In genomic region chr5:143263272-143263810, GRCh38 we compare ENCODE assay signal across 1 cellular context.
TF ChIP-seq lines count a peak whose summit lies in the region.

No MANE protein-coding gene starts in this region.

TF ChIP-seq in HepG2, 621 proteins besides CTCF, POLR2A, EP300 and RAD21:
- TF ChIP-seq, protein P1, sequence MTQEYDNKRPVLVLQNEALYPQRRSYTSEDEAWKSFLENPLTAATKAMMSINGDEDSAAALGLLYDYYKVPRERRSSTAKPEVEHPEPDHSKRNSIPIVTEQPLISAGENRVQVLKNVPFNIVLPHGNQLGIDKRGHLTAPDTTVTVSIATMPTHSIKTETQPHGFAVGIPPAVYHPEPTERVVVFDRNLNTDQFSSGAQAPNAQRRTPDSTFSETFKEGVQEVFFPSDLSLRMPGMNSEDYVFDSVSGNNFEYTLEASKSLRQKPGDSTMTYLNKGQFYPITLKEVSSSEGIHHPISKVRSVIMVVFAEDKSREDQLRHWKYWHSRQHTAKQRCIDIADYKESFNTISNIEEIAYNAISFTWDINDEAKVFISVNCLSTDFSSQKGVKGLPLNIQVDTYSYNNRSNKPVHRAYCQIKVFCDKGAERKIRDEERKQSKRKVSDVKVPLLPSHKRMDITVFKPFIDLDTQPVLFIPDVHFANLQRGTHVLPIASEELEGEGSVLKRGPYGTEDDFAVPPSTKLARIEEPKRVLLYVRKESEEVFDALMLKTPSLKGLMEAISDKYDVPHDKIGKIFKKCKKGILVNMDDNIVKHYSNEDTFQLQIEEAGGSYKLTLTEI (CRISPR knock-in tag; conservative IDR thresholded peaks at IDR 0.05): no peak
- TF ChIP-seq ZNF225 (CRISPR knock-in tag; IDR thresholded peaks at IDR 0.05) (no peak), FOXP4 (CRISPR knock-in tag; IDR thresholded peaks at IDR 0.05) (no peak)
